20 cellular contexts compared by ENCODE assay signal in genomic region chr5:172736524-172737135, GRCh38. TPM values are rescaled to one million over a fixed set of nuclear protein-coding genes. Genes with fewer than 3 reads are reported as not detected.
DNase-seq lines count a peak whose midpoint lies in the region; ATAC-seq and TF ChIP-seq lines count a peak whose summit lies in the region.
"Had no signal": no experiment of that assay in that cellular context is flagged by ENCODE, and none has a peak within 500 bp of the region (broad histone marks: within the 10 kb centered on the region; RNA-seq: fewer than 3 reads in every experiment).

No MANE protein-coding gene starts in this region.

- TF ChIP-seq POLR2A in vagina (IDR thresholded peaks at IDR 0.05) = no peak

- H3K4me1 ChIP-seq in foreskin keratinocyte (peaks cover 23% of the 10 kb centered on the region), vagina (peaks cover 49% of the 10 kb centered on the region)

- no peaks in the 10 kb centered on the region for H3K9me3 Mint-ChIP-seq in natural killer cell treated with Interleukin-12 subunit alpha and Interleukin-12 subunit beta and Interleukin-15 and Interleukin-18, amount 100 ng/mL, for 72 hours
- H3K9me3 Mint-ChIP-seq in natural killer cell (no peaks in the 10 kb centered on the region), progenitor cell of endocrine pancreas (ENCODE audit: low read depth) (no peaks in the 10 kb centered on the region)
- H3K9me3 Mint-ChIP-seq: activated naive CD8-positive, alpha-beta T cell treated with anti-CD3 and anti-CD28 coated beads for 36 hours had no signal

- TF ChIP-seq CTCF in natural killer cell (IDR thresholded peaks at IDR 0.05) (no peak), foreskin keratinocyte (conservative IDR thresholded peaks at IDR 0.05) (peak; percentile 30), progenitor cell of endocrine pancreas (IDR thresholded peaks at IDR 0.05; ENCODE audit: unreplicated experiment) (no peak), vagina (IDR thresholded peaks at IDR 0.05) (no peak)

- H3K36me3 Mint-ChIP-seq in natural killer cell treated with Interleukin-12 subunit alpha and Interleukin-12 subunit beta and Interleukin-15 and Interleukin-18, amount 100 ng/mL, for 72 hours = no peaks in the 10 kb centered on the region
- H3K36me3 Mint-ChIP-seq in natural killer cell = no peaks in the 10 kb centered on the region
- no peaks in the 10 kb centered on the region for H3K36me3 Mint-ChIP-seq in progenitor cell of endocrine pancreas (ENCODE audit: insufficient read depth)
- H3K36me3 Mint-ChIP-seq: activated naive CD8-positive, alpha-beta T cell treated with anti-CD3 and anti-CD28 coated beads for 36 hours; CD4-positive, CD25-positive, alpha-beta regulatory T cell had no signal

- H3K4me3 ChIP-seq in vagina = no peak overlapping the region
- H3K4me3 ChIP-seq: prostate gland, SK-N-MC had no signal

- no peaks in the 10 kb centered on the region for H3K9me3 ChIP-seq in vagina
- H3K9me3 ChIP-seq: prostate gland had no signal

- peaks cover 0 to 10% of the 10 kb centered on the region in 2 donors for H3K27me3 Mint-ChIP-seq in natural killer cell treated with Interleukin-12 subunit alpha and Interleukin-12 subunit beta and Interleukin-15 and Interleukin-18, amount 100 ng/mL, for 72 hours
- peaks cover 12 to 21% of the 10 kb centered on the region in 2 donors for H3K27me3 Mint-ChIP-seq in natural killer cell (ENCODE audit: low read depth in 2 of 2)
- H3K27me3 Mint-ChIP-seq in progenitor cell of endocrine pancreas = no peaks in the 10 kb centered on the region
- H3K27me3 Mint-ChIP-seq: activated naive CD8-positive, alpha-beta T cell treated with anti-CD3 and anti-CD28 coated beads for 36 hours had no signal

- intact Hi-C loops in natural killer cell (cut with micrococcal nuclease) = no loop called here
- intact Hi-C loops in vagina (cut with DNase I) = no loop called here

- peak; percentile 52 for DNase-seq in natural killer cell treated with Interleukin-12 subunit alpha and Interleukin-12 subunit beta and Interleukin-15 and Interleukin-18, amount 100 ng/mL, for 72 hours (ENCODE audit: low spot score)
- DNase-seq in natural killer cell = no peak
- DNase-seq in foreskin keratinocyte = no peak
- DNase-seq in progenitor cell of endocrine pancreas (ENCODE audit: low spot score, unreplicated experiment) = no peak
- DNase-seq in vagina (ENCODE audit: extremely low spot score in 2 of 2) = no peak
- no peak for DNase-seq in T-helper 9 cell
- no peak for DNase-seq in NCI-H1930 (lab: John Stamatoyannopoulos, UW)
- DNase-seq: activated CD4-positive, alpha-beta T cell treated with anti-CD3 and anti-CD28 coated beads, Interleukin-2, amount 50 U/mL, for 1 hour; activated naive CD8-positive, alpha-beta T cell treated with anti-CD3 and anti-CD28 coated beads for 36 hours; caudate nucleus; CD4-positive, CD25-positive, alpha-beta regulatory T cell; GOT3; islet precursor cell; midbrain; NCI-H1694 treated with DMSO at 0.1 percent for 48 hours; NCI-H446; trophoblast cell had no signal

- no peak for ATAC-seq in natural killer cell treated with Interleukin-12 subunit alpha and Interleukin-12 subunit beta and Interleukin-15 and Interleukin-18, amount 100 ng/mL, for 72 hours
- no peak for ATAC-seq in natural killer cell
- no peak for ATAC-seq in foreskin keratinocyte
- ATAC-seq in HG03442 (IDR thresholded peaks at IDR 0.05; ENCODE audit: unreplicated experiment) = no peak

- H3K4me3 Mint-ChIP-seq in natural killer cell treated with Interleukin-12 subunit alpha and Interleukin-12 subunit beta and Interleukin-15 and Interleukin-18, amount 100 ng/mL, for 72 hours = no peak overlapping the region
- H3K4me3 Mint-ChIP-seq in natural killer cell (no peak overlapping the region), progenitor cell of endocrine pancreas (ENCODE audit: low read depth) (no peak overlapping the region)
- H3K4me3 Mint-ChIP-seq: activated naive CD8-positive, alpha-beta T cell treated with anti-CD3 and anti-CD28 coated beads for 36 hours; CD4-positive, CD25-positive, alpha-beta regulatory T cell had no signal

- H3K27me3 ChIP-seq in foreskin keratinocyte (no peaks in the 10 kb centered on the region), vagina (no peaks in the 10 kb centered on the region)

- no peaks in the 10 kb centered on the region for H3K36me3 ChIP-seq in vagina
- H3K36me3 ChIP-seq: prostate gland had no signal

- H3K27ac Mint-ChIP-seq in natural killer cell treated with Interleukin-12 subunit alpha and Interleukin-12 subunit beta and Interleukin-15 and Interleukin-18, amount 100 ng/mL, for 72 hours = no peak overlapping the region
- H3K27ac Mint-ChIP-seq in natural killer cell = no peak overlapping the region
- peak overlapping the region; percentile 84 for H3K27ac Mint-ChIP-seq in progenitor cell of endocrine pancreas
- H3K27ac Mint-ChIP-seq: activated naive CD8-positive, alpha-beta T cell treated with anti-CD3 and anti-CD28 coated beads for 36 hours had no signal

- H3K27ac ChIP-seq in foreskin keratinocyte (no peak overlapping the region), vagina (peak overlapping the region; percentile 95)
- H3K27ac ChIP-seq: prostate gland, SK-N-MC had no signal

- peaks cover 4 to 6% of the 10 kb centered on the region in 2 donors for H3K4me1 Mint-ChIP-seq in natural killer cell treated with Interleukin-12 subunit alpha and Interleukin-12 subunit beta and Interleukin-15 and Interleukin-18, amount 100 ng/mL, for 72 hours (ENCODE audit: low read depth in 2 of 2)
- H3K4me1 Mint-ChIP-seq in natural killer cell (peaks cover 5 to 8% of the 10 kb centered on the region in 2 donors), progenitor cell of endocrine pancreas (ENCODE audit: low read depth) (peaks cover 8% of the 10 kb centered on the region)
- H3K4me1 Mint-ChIP-seq: activated naive CD8-positive, alpha-beta T cell treated with anti-CD3 and anti-CD28 coated beads for 36 hours; CD4-positive, CD25-positive, alpha-beta regulatory T cell had no signal

RNA-seq across cellular contexts. Expression of gene DUSP1, which starts 34.4 kb away (rescaled TPM):
- 10 to 100 TPM; 12.4 to 13.6 TPM for total RNA-seq in natural killer cell treated with Interleukin-12 subunit alpha and Interleukin-12 subunit beta and Interleukin-15 and Interleukin-18, amount 100 ng/mL, for 72 hours
- total RNA-seq in natural killer cell (1,000 to 10,000 TPM; 1,579 to 2,725 (median 2,168) TPM), foreskin keratinocyte (10.2 and 14.2 TPM in 2 replicates), progenitor cell of endocrine pancreas (40.7 and 42.0 TPM in 2 replicates), vagina (2,876 TPM)
- 6.2 and 10.7 TPM in 2 replicates for polyA plus RNA-seq in foreskin keratinocyte

Comparison
In these comparisons a context has a peak if more than half of its experiments do, and no peak if none do; other contexts are left out.
1. RNA of gene DUSP1, which starts 34.4 kb away (total RNA-seq): 2,876 TPM in vagina (single experiment) and 1,579 to 2,725 TPM in natural killer cell; 40.7 to 42.0 TPM in progenitor cell of endocrine pancreas, 10.2 to 14.2 TPM in foreskin keratinocyte and 12.4 to 13.6 TPM in natural killer cell treated with Interleukin-12 subunit alpha and Interleukin-12 subunit beta and Interleukin-15 and Interleukin-18, amount 100 ng/mL, for 72 hours; every median in the first group is over 10 times any median in the second.